In the genomic region with DNA sequence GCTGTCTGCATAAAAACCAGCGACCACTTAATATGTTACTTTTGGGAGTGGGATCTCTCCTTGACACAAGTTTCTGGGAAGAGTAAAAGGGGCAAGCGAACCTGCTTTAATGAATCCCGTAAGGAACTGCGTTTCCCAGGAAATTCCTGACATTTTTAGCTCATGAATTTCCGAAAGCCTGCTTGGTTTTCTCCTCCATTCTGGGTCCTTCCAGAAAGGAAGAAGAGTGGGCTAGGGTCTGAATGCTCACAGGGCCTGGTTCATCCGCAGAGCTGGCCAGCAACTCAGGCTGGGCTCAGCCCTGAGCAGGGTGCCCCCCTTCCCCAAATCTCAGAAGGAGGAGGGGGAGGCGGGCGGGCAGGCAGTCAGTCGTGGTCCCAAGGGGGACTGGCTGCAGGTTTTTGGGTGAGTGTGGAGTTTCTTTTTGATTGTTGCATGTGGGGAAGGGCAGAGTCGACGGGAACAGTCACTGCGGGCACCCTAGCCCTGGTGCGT, we compare ENCODE assay signal across 8 cellular contexts. TPM values are rescaled to one million over a fixed set of nuclear protein-coding genes. Genes with fewer than 3 reads are reported as not detected.
DNase-seq lines count a peak whose midpoint lies in the region; TF ChIP-seq lines count a peak whose summit lies in the region.

No MANE protein-coding gene starts in this region.

- H3K4me1 Mint-ChIP-seq in MCF 10A (ENCODE audit: insufficient read depth, unreplicated experiment) = peaks cover 61% of the 10 kb centered on the region

- peak overlapping the region; percentile 87 for H3K27ac Mint-ChIP-seq in MCF 10A (ENCODE audit: low read depth, unreplicated experiment)

- H3K9ac ChIP-seq in mucosa of stomach (ENCODE audit: low read length) = peak overlapping the region; percentile 82

- H3K36me3 Mint-ChIP-seq in MCF 10A (ENCODE audit: insufficient read depth, unreplicated experiment) = peaks cover 10% of the 10 kb centered on the region

- H3K9me3 Mint-ChIP-seq in MCF 10A (ENCODE audit: unreplicated experiment) = no peaks in the 10 kb centered on the region

- intact Hi-C loops in MCF 10A (cut with micrococcal nuclease) = no loop called here

- H3K36me3 ChIP-seq in ACC112 (ENCODE audit: insufficient read depth, low read length) (no peaks in the 10 kb centered on the region), mucosa of stomach (ENCODE audit: control insufficient read depth, insufficient read depth, low read length) (no peaks in the 10 kb centered on the region)

- H3K4me3 ChIP-seq in ACC112 (ENCODE audit: low read depth, low read length) (peak overlapping the region; percentile 94), HFF-Myc (replicated peaks; ENCODE audit: low read depth, low read length) (peak overlapping the region; percentile 80), mucosa of stomach (ENCODE audit: low read length) (no peak overlapping the region)

- no TSS peak for BruUV-seq in MCF 10A (replicated peaks; lab: Mats Ljungman, UMichigan)

- no peak overlapping the region for H2AFZ ChIP-seq in ACC112 (ENCODE audit: low read length, unreplicated experiment)

- H3K79me2 ChIP-seq in ACC112 (ENCODE audit: control insufficient read depth, insufficient read depth, low read length, unreplicated experiment) = peaks cover 96% of the 10 kb centered on the region

- TF ChIP-seq CTCF in HFF-Myc (IDR thresholded peaks at IDR 0.05; ENCODE audit: low read depth, low read length, missing control alignments) (no peak), MCF 10A (IDR thresholded peaks at IDR 0.05; ENCODE audit: unreplicated experiment) (no peak)

- H3K4me3 Mint-ChIP-seq in MCF 10A (ENCODE audit: unreplicated experiment) = peak overlapping the region; percentile 88

- H3K27me3 ChIP-seq in ACC112 (ENCODE audit: insufficient read depth, low read length) (no peaks in the 10 kb centered on the region), mucosa of stomach (ENCODE audit: control insufficient read depth, insufficient read depth, low read length) (peaks cover 13% of the 10 kb centered on the region)

- POLR2A ChIA-PET in MCF 10A (lab: Yijun Ruan, JAX) = interaction anchor here (0.7 to 4.9 kb wide), 9 partner anchors 10 to 77 kb away, joined by 3 to 53 read pairs (median 5); a partner anchor contains a TSS

- no peak overlapping the region for H3K27ac ChIP-seq in ACC112 (ENCODE audit: low read depth, low read length)

- CTCF ChIA-PET in MCF 10A (lab: Yijun Ruan, JAX) = interaction anchor here (0.6 to 1.8 kb wide), 11 partner anchors 10 to 251 kb away, joined by 3 to 5 read pairs (median 4); no protein-coding TSS in a partner anchor

- DNase-seq in HFF-Myc (ENCODE audit: extremely low read depth, low read depth) = no peak
- DNase-seq in MCF 10A (ENCODE audit: unreplicated experiment) = no peak
- no peak for DNase-seq in amygdala (lab: John Stamatoyannopoulos, UW)
- no peak for DNase-seq in germinal center (ENCODE audit: low spot score)
- DNase-seq in mesenteric fat pad (ENCODE audit: low spot score) = no peak
- no peak for DNase-seq in KG1 (lab: John Stamatoyannopoulos, UW)

- no peaks in the 10 kb centered on the region for H3K9me3 ChIP-seq in mucosa of stomach (ENCODE audit: control insufficient read depth, low read length)

- peaks cover 47% of the 10 kb centered on the region for H3K4me1 ChIP-seq in ACC112 (ENCODE audit: control insufficient read depth, insufficient read depth, low read length, unreplicated experiment)
- peaks cover 39% of the 10 kb centered on the region for H3K4me1 ChIP-seq in mucosa of stomach (ENCODE audit: control insufficient read depth, insufficient read depth, low read length)

- no peaks in the 10 kb centered on the region for H3K27me3 Mint-ChIP-seq in MCF 10A (ENCODE audit: insufficient read depth, unreplicated experiment)

RNA-seq across cellular contexts. Expression of a gene that starts 1.2 kb away (rescaled TPM):
- total RNA-seq in MCF 10A (2022) (20.1 and 24.6 TPM in 2 replicates), mesenteric fat pad (23.5 TPM)

RNA-seq across cellular contexts. Expression of a gene that starts 13.0 kb away (rescaled TPM):
- total RNA-seq in MCF 10A (2022) = 7.5 and 8.3 TPM in 2 replicates
- 13.3 TPM for total RNA-seq in mesenteric fat pad
